ENCODE assay signal across 19 cellular contexts in the genomic region with DNA sequence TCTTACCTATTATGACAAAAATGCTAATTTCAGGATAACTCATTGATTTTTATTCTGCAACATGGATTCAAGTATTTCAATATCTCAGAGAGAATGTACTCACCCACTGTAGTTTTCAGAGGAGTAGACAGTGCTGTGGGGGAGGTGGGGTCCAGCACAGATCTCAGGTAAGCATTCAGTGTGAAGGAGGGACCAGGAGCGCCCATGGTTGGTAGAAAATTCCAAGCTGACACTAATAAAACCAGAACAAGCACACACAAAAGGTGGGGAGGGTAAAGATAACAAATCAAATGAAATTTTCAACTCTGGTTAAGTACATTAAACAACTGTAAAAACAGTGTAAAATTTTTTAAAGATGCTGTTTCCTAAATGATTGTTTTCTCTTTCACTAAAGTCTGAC.
"Had no signal": no experiment of that assay in that cellular context is flagged by ENCODE, and none has a peak within 500 bp of the region (broad histone marks: within the 10 kb centered on the region; RNA-seq: fewer than 3 reads in every experiment).

No MANE protein-coding gene starts in this region.

- ATAC-seq: HepG2, Right ventricle myocardium inferior had no signal

- H3K27me3 ChIP-seq: Peyer's patch, SJSA1 had no signal

- H3K9me3 ChIP-seq: Peyer's patch had no signal

- H3K4me3 ChIP-seq: PC-9, Peyer's patch, SJSA1, SK-N-MC had no signal

- H3K9ac ChIP-seq: KMS-11 had no signal

- H3K27ac ChIP-seq: KMS-11, PC-9, Peyer's patch, SJSA1, SK-N-MC had no signal

- DNase-seq: IMR-90; Kasumi-1; NCI-H1092 treated with DMSO at 0.1 percent for 48 hours; NCI-H1436; NCI-H187; NCI-H2029; NCI-H2081 treated with DMSO at 0.1 percent for 48 hours; NCI-H2227 treated with DMSO at 0.1 percent for 48 hours; NCI-H526 treated with DMSO at 0.1 percent for 48 hours; NCI-H748 treated with DMSO at 0.1 percent for 48 hours; NK-92 treated with Interleukin-12 subunit alpha and Interleukin-12 subunit beta, amount 100 ng/mL, for 24 hours; PC-9; Peyer's patch; SHP77 treated with DMSO at 0.1 percent for 48 hours had no signal

- H3K4me2 ChIP-seq: KMS-11, PC-9 had no signal

- H3K36me3 ChIP-seq: Peyer's patch, SJSA1 had no signal

- H2AFZ ChIP-seq: PC-9 had no signal

- H3K4me1 ChIP-seq: Peyer's patch, SJSA1 had no signal
